Comparison of ENCODE assay signal across 16 cellular contexts in genomic region chr17:76982408-76983074, GRCh38.
A peak's percentile ranks its signal among the peaks of the same experiment; 100 is the strongest.
DNase-seq lines count a peak whose midpoint lies in the region; ATAC-seq and TF ChIP-seq lines count a peak whose summit lies in the region.
"Had no signal": no experiment of that assay in that cellular context is flagged by ENCODE, and none has a peak within 500 bp of the region (broad histone marks: within the 10 kb centered on the region; RNA-seq: fewer than 3 reads in every experiment).

No MANE protein-coding gene starts in this region.

- H3K27ac Mint-ChIP-seq in activated CD4-positive, alpha-beta T cell treated with anti-CD3 and anti-CD28 coated beads, Interleukin-2, amount 10 ng/mL, durations not matched to agents 24 days and 14 days = peak overlapping the region; percentile 58
- peak overlapping the region; percentile 89 for H3K27ac Mint-ChIP-seq in CD8-positive, alpha-beta T cell
- peak overlapping the region; percentile 94 for H3K27ac Mint-ChIP-seq in T-helper 17 cell
- H3K27ac Mint-ChIP-seq: HFFc6 had no signal

- H3K27me3 ChIP-seq in CD8-positive, alpha-beta T cell (ENCODE audit: insufficient read depth, low read length) = no peaks in the 10 kb centered on the region
- H3K27me3 ChIP-seq: testis had no signal

- intact Hi-C loops in activated CD4-positive, alpha-beta T cell treated with anti-CD3 and anti-CD28 coated beads, Interleukin-2, amount 10 ng/mL, durations not matched to agents 24 days and 14 days (cut with micrococcal nuclease) = loop anchor here (1.0 kb wide), 1 partner anchor 16 kb away; no protein-coding TSS in a partner anchor
- intact Hi-C loops in CD8-positive, alpha-beta T cell (cut with DNase I, micrococcal nuclease) = loop anchor here in 1 of 2 experiments (2.0 kb wide), 1 partner anchor 16 kb away; no protein-coding TSS in a partner anchor

- peak; percentile 83 for DNase-seq in activated CD4-positive, alpha-beta T cell treated with anti-CD3 and anti-CD28 coated beads, Interleukin-2, amount 10 ng/mL, durations not matched to agents 24 days and 14 days
- DNase-seq in activated CD4-positive, alpha-beta T cell treated with anti-CD3 and anti-CD28 coated beads, Interleukin-2, amount 50 U/mL, for 48 hours = no peak
- peak in 2 of 7 experiments; percentile 44 to 64 for DNase-seq in CD8-positive, alpha-beta T cell
- DNase-seq in T-helper 17 cell = no peak
- DNase-seq in germinal center (ENCODE audit: low spot score) = peak; percentile 55
- no peak for DNase-seq in NCI-H2227 (lab: John Stamatoyannopoulos, UW; ENCODE audit: unreplicated experiment)
- DNase-seq in amniotic stem cell (lab: John Stamatoyannopoulos, UW) = no peak
- DNase-seq: activated gamma-delta T cell, HFFc6, Kasumi-1, mesendoderm, NCI-H1417, testis had no signal

- H3K9me3 Mint-ChIP-seq in activated CD4-positive, alpha-beta T cell treated with anti-CD3 and anti-CD28 coated beads, Interleukin-2, amount 10 ng/mL, durations not matched to agents 24 days and 14 days = peaks cover 5% of the 10 kb centered on the region
- H3K9me3 Mint-ChIP-seq in CD8-positive, alpha-beta T cell = peaks cover 5% of the 10 kb centered on the region

- POLR2A ChIA-PET in CD8-positive, alpha-beta T cell (lab: Charles Lee) = interaction anchor here (0.8 to 2.0 kb wide), 2 partner anchors 9 to 16 kb away, joined by 3 to 11 read pairs; no protein-coding TSS in a partner anchor

- no peaks in the 10 kb centered on the region for H3K27me3 Mint-ChIP-seq in activated CD4-positive, alpha-beta T cell treated with anti-CD3 and anti-CD28 coated beads, Interleukin-2, amount 10 ng/mL, durations not matched to agents 24 days and 14 days
- no peaks in the 10 kb centered on the region for H3K27me3 Mint-ChIP-seq in CD8-positive, alpha-beta T cell (ENCODE audit: low read depth)
- H3K27me3 Mint-ChIP-seq in T-helper 17 cell = no peaks in the 10 kb centered on the region

- no peak for TF ChIP-seq CTCF in CD8-positive, alpha-beta T cell (IDR thresholded peaks at IDR 0.05)

- ATAC-seq in CD8-positive, alpha-beta T cell = peak; percentile 63
- ATAC-seq in T-helper 17 cell (peak; percentile 80), GM21423 (IDR thresholded peaks at IDR 0.05; ENCODE audit: unreplicated experiment) (no peak)
- ATAC-seq: SK-N-SH treated with all-trans-retinoic acid at 6 μM for 48 hours had no signal

- H3K4me1 ChIP-seq in CD8-positive, alpha-beta T cell (ENCODE audit: insufficient read depth, low read length) = peaks cover 20% of the 10 kb centered on the region
- H3K4me1 ChIP-seq: testis had no signal

- no peaks in the 10 kb centered on the region for H3K9me3 ChIP-seq in CD8-positive, alpha-beta T cell (ENCODE audit: low read length)
- no peaks in the 10 kb centered on the region for H3K9me3 ChIP-seq in T-helper 17 cell (ENCODE audit: control insufficient read depth, low read length, poor library complexity, severe bottlenecking)
- H3K9me3 ChIP-seq: testis had no signal

- no peaks in the 10 kb centered on the region for H3K36me3 ChIP-seq in CD8-positive, alpha-beta T cell (ENCODE audit: insufficient read depth, low read length)

- peaks cover 15% of the 10 kb centered on the region for H3K4me1 Mint-ChIP-seq in activated CD4-positive, alpha-beta T cell treated with anti-CD3 and anti-CD28 coated beads, Interleukin-2, amount 10 ng/mL, durations not matched to agents 24 days and 14 days
- H3K4me1 Mint-ChIP-seq in CD8-positive, alpha-beta T cell (ENCODE audit: low read depth) = peaks cover 23% of the 10 kb centered on the region
- H3K4me1 Mint-ChIP-seq in T-helper 17 cell = peaks cover 19% of the 10 kb centered on the region

- CTCF ChIA-PET in CD8-positive, alpha-beta T cell (lab: Charles Lee) = no interaction called here

- H3K36me3 Mint-ChIP-seq in activated CD4-positive, alpha-beta T cell treated with anti-CD3 and anti-CD28 coated beads, Interleukin-2, amount 10 ng/mL, durations not matched to agents 24 days and 14 days (ENCODE audit: low read depth) = peaks cover 4% of the 10 kb centered on the region
- peaks cover 2% of the 10 kb centered on the region for H3K36me3 Mint-ChIP-seq in CD8-positive, alpha-beta T cell
- no peaks in the 10 kb centered on the region for H3K36me3 Mint-ChIP-seq in T-helper 17 cell (ENCODE audit: low read depth)

- H3K27ac ChIP-seq in CD8-positive, alpha-beta T cell (ENCODE audit: low read depth, low read length) = no peak overlapping the region
- H3K27ac ChIP-seq: testis had no signal

- H3K4me3 Mint-ChIP-seq in activated CD4-positive, alpha-beta T cell treated with anti-CD3 and anti-CD28 coated beads, Interleukin-2, amount 10 ng/mL, durations not matched to agents 24 days and 14 days = peak overlapping the region; percentile 37
- peak overlapping the region; percentile 39 for H3K4me3 Mint-ChIP-seq in CD8-positive, alpha-beta T cell
- peak overlapping the region; percentile 52 for H3K4me3 Mint-ChIP-seq in T-helper 17 cell
- H3K4me3 Mint-ChIP-seq: HFFc6, neural crest cell had no signal

- no peak overlapping the region for H3K4me3 ChIP-seq in CD8-positive, alpha-beta T cell (ENCODE audit: low read depth, low read length)
- H3K4me3 ChIP-seq: testis had no signal

Comparison
In these comparisons a context has a peak if more than half of its experiments do, and no peak if none do; other contexts are left out.
1. DNase-seq: peak in activated CD4-positive, alpha-beta T cell treated with anti-CD3 and anti-CD28 coated beads, Interleukin-2, amount 10 ng/mL, durations not matched to agents 24 days and 14 days (single experiment) and germinal center (single experiment); none in activated CD4-positive, alpha-beta T cell treated with anti-CD3 and anti-CD28 coated beads, Interleukin-2, amount 50 U/mL, for 48 hours (0 of 2), T-helper 17 cell (0 of 3), NCI-H2227 (single experiment) and amniotic stem cell (single experiment).
2. Peak in every context shown above with its lines, with median percentiles within 50 percentile points of each other: H3K27ac Mint-ChIP-seq and H3K4me3 Mint-ChIP-seq.